22 cellular contexts compared by ENCODE assay signal in genomic region chr1:14321413-14321812, GRCh38.
"Had no signal": no experiment of that assay in that cellular context is flagged by ENCODE, and none has a peak within 500 bp of the region (broad histone marks: within the 10 kb centered on the region; RNA-seq: fewer than 3 reads in every experiment).

No MANE protein-coding gene starts in this region.

- H3K4me1 ChIP-seq: gastroesophageal sphincter, sigmoid colon, spleen, thyroid gland had no signal

- DNase-seq: activated CD4-positive, alpha-beta T cell treated with anti-CD3 and anti-CD28 coated beads for 1 hour; activated CD4-positive, alpha-beta T cell treated with anti-CD3 and anti-CD28 coated beads, Interleukin-2, amount 50 U/mL, for 1 hour; activated T-cell treated with anti-CD3 and anti-CD28 coated beads, Interleukin-2, amount 50 U/mL, for 1 hour; cerebellar nuclear complex; endodermal cell; esophagus squamous epithelium; head of caudate nucleus; hypothalamus; left ventricle myocardium superior; midbrain; retina; sigmoid colon; spleen; stimulated activated CD4-positive, alpha-beta T cell treated with anti-CD3 and anti-CD28 coated beads, Interleukin-4, amount 100 ng/mL, for 1 hour; stimulated activated naive CD8-positive, alpha-beta T cell treated with anti-CD3 and anti-CD28 coated beads, Interleukin-15, Interleukin-2, amounts not matched to agents 100 U/mL and 50 U/mL, for 24 hours; T-helper 9 cell; thyroid gland had no signal

- H3K9me3 ChIP-seq: esophagus squamous epithelium, gastroesophageal sphincter, thyroid gland had no signal

- H3K27ac ChIP-seq: coronary artery, esophagus squamous epithelium, gastroesophageal sphincter, sigmoid colon, spleen, thyroid gland had no signal

- H3K4me3 ChIP-seq: coronary artery, esophagus squamous epithelium, gastroesophageal sphincter, sigmoid colon, spleen, thyroid gland had no signal

- H3K4me3 Mint-ChIP-seq: activated T-helper 17 cell treated with anti-CD3 and anti-CD28 coated beads, Interleukin-2, amount 50 U/mL, for 72 hours; endodermal cell; natural killer cell treated with Interleukin-12 subunit alpha and Interleukin-12 subunit beta and Interleukin-15 and Interleukin-18, amount 100 ng/mL, for 72 hours had no signal

- H3K4me1 Mint-ChIP-seq: activated T-helper 17 cell treated with anti-CD3 and anti-CD28 coated beads, Interleukin-2, amount 50 U/mL, for 72 hours had no signal

- H3K36me3 Mint-ChIP-seq: natural killer cell treated with Interleukin-12 subunit alpha and Interleukin-12 subunit beta and Interleukin-15 and Interleukin-18, amount 100 ng/mL, for 72 hours had no signal

- H3K27me3 ChIP-seq: gastroesophageal sphincter, sigmoid colon, thyroid gland had no signal

- H3K9me3 Mint-ChIP-seq: endodermal cell had no signal

- H3K27ac Mint-ChIP-seq: activated T-helper 17 cell treated with anti-CD3 and anti-CD28 coated beads, Interleukin-2, amount 50 U/mL, for 72 hours; endodermal cell; natural killer cell treated with Interleukin-12 subunit alpha and Interleukin-12 subunit beta and Interleukin-15 and Interleukin-18, amount 100 ng/mL, for 72 hours; progenitor cell of endocrine pancreas had no signal

- ATAC-seq: activated T-helper 17 cell treated with anti-CD3 and anti-CD28 coated beads, Interleukin-2, amount 50 U/mL, for 72 hours; gastroesophageal sphincter; left ventricle myocardium superior; natural killer cell treated with Interleukin-12 subunit alpha and Interleukin-12 subunit beta and Interleukin-15 and Interleukin-18, amount 100 ng/mL, for 72 hours; stimulated activated naive CD8-positive, alpha-beta T cell treated with anti-CD3 and anti-CD28 coated beads, Interleukin-15, Interleukin-2, amounts not matched to agents 100 U/mL and 50 U/mL, for 24 hours had no signal

- H3K36me3 ChIP-seq: esophagus squamous epithelium, gastroesophageal sphincter, sigmoid colon, spleen, thyroid gland had no signal
